ENCODE assay signal across 30 cellular contexts in the genomic region with DNA sequence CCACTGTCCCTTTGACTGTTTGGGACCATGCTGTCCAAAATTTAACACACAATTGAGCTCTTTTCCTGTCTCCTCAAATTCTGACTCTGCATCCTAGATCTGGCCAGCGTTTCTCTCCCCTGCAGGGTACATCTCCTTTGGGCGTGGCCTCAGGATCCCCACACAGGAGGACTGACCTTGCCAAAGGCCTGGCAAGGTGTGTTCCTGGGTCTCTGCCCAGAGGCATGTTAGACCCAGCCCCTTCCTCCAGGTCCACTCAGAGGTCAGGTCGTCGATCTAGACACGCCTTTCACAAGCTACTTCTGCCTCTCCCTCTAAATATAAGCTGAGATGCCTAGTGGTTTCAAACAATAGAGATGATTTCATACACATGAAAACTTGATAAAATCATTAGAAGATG. TPM values are rescaled to one million over a fixed set of nuclear protein-coding genes. Genes with fewer than 3 reads are reported as not detected.
"Had no signal": no experiment of that assay in that cellular context is flagged by ENCODE, and none has a peak within 500 bp of the region (broad histone marks: within the 10 kb centered on the region; RNA-seq: fewer than 3 reads in every experiment).

No MANE protein-coding gene starts in this region.

- DNase-seq: islet precursor cell; left ventricle myocardium inferior; mesendoderm; naive thymus-derived CD8-positive, alpha-beta T cell; nucleus accumbens; pancreas; posterior cingulate gyrus; retina; right cardiac atrium; small intestine; spleen; stimulated activated CD4-positive, alpha-beta T cell treated with anti-CD3 and anti-CD28 coated beads, Interleukin-4, amount 100 ng/mL, for 24 hours; stimulated activated naive CD4-positive, alpha-beta T cell treated with Interleukin-2 at 50 U/mL for 16 hours; stimulated activated naive CD8-positive, alpha-beta T cell treated with anti-CD3 and anti-CD28 coated beads, Interleukin-15, amount 100 ng/mL, for 72 hours; substantia nigra; thyroid gland; transverse colon; upper lobe of left lung had no signal

- H3K27me3 ChIP-seq: pancreas, thyroid gland, transverse colon, upper lobe of left lung, vagina had no signal

- H3K4me3 ChIP-seq: left ventricle myocardium inferior, lung, pancreas, prostate gland, spleen, thyroid gland, transverse colon, upper lobe of left lung, vagina had no signal

- H3K9me3 ChIP-seq: left ventricle myocardium inferior, pancreas, prostate gland, spleen, thyroid gland, transverse colon, upper lobe of left lung, vagina had no signal

- H3K27ac ChIP-seq: left ventricle myocardium inferior, pancreas, prostate gland, spleen, thyroid gland, transverse colon, upper lobe of left lung, vagina had no signal

- H3K36me3 ChIP-seq: left ventricle myocardium inferior, pancreas, prostate gland, spleen, thyroid gland, transverse colon, upper lobe of left lung, vagina had no signal

- H3K4me1 ChIP-seq: left ventricle myocardium inferior, pancreas, prostate gland, spleen, upper lobe of left lung, vagina had no signal

RNA-seq across cellular contexts. Expression of a gene that starts 45.4 kb away (rescaled TPM):
- total RNA-seq: kidney epithelial cell; left ventricle myocardium inferior; lower leg skin; lung; mesothelial cell of epicardium; mononuclear cell; naive thymus-derived CD8-positive, alpha-beta T cell; neural crest cell; osteoblast; pancreas; right cardiac atrium; sciatic nerve; spleen; temporal lobe; thyroid gland; transverse colon; upper lobe of left lung; urinary bladder; vagina had no signal
- polyA plus RNA-seq: lung; naive thymus-derived CD8-positive, alpha-beta T cell; right cardiac atrium; small intestine; spleen; urinary bladder had no signal
